Comparison of ENCODE assay signal across 14 cellular contexts in genomic region chr17:75814900-75815373, GRCh38. TPM values are rescaled to one million over a fixed set of nuclear protein-coding genes. Genes with fewer than 3 reads are reported as not detected.
DNase-seq lines count a peak whose midpoint lies in the region; TF ChIP-seq lines count a peak whose summit lies in the region.
"Had no signal": no experiment of that assay in that cellular context is flagged by ENCODE, and none has a peak within 500 bp of the region (broad histone marks: within the 10 kb centered on the region; RNA-seq: fewer than 3 reads in every experiment).

No MANE protein-coding gene starts in this region.

- H3K9me3 Mint-ChIP-seq in type B pancreatic cell = no peaks in the 10 kb centered on the region
- H3K9me3 Mint-ChIP-seq: activated B cell treated with CpG ODN at 0.5 μM for 24 hours; activated T-helper 2 cell treated with anti-CD3 and anti-CD28 coated beads, Interferon-gamma antibody, Interleukin-2, Interleukin-4, amounts not matched to agents 10 μg/mL and 5 μg/mL and 100 μg/mL, durations not matched to agents 14 hours and 24 hours and 36 hours; effector memory CD8-positive, alpha-beta T cell had no signal

- TF ChIP-seq CTCF in HFF-Myc (IDR thresholded peaks at IDR 0.05; ENCODE audit: low read depth, low read length, missing control alignments) (no peak), fibroblast of pulmonary artery (IDR thresholded peaks at IDR 0.05; ENCODE audit: low read length, missing control alignments) (no peak), type B pancreatic cell (conservative IDR thresholded peaks at IDR 0.05) (no peak), A673 (conservative IDR thresholded peaks at IDR 0.05; ENCODE audit: low read depth, low read length) (no peak)

- H3K27ac ChIP-seq in A673 (ENCODE audit: low read depth, low read length, poor library complexity, severe bottlenecking) = no peak overlapping the region
- H3K27ac ChIP-seq: left ventricle myocardium inferior, psoas muscle had no signal

- no TSS peak for BruUV-seq in A673 (replicated peaks; lab: Mats Ljungman, UMichigan)

- H3K36me3 Mint-ChIP-seq in type B pancreatic cell = peaks cover 5% of the 10 kb centered on the region

- H3K4me1 Mint-ChIP-seq in type B pancreatic cell (ENCODE audit: unreplicated experiment) = no peaks in the 10 kb centered on the region
- H3K4me1 Mint-ChIP-seq: activated B cell treated with CpG ODN at 0.5 μM for 24 hours had no signal

- H3K4me1 ChIP-seq in adipocyte (ENCODE audit: control insufficient read depth, insufficient read depth, low read length) (peaks cover 12% of the 10 kb centered on the region), A673 (ENCODE audit: insufficient read depth, low read length, poor library complexity, severe bottlenecking) (no peaks in the 10 kb centered on the region)

- H3K4me3 ChIP-seq in HFF-Myc (replicated peaks; ENCODE audit: low read depth, low read length) = no peak overlapping the region
- no peak overlapping the region for H3K4me3 ChIP-seq in adipocyte (ENCODE audit: low read length)
- H3K4me3 ChIP-seq in fibroblast of pulmonary artery (replicated peaks; ENCODE audit: low read depth, low read length) = no peak overlapping the region
- no peak overlapping the region for H3K4me3 ChIP-seq in A673 (ENCODE audit: low read depth, low read length, poor library complexity, severe bottlenecking)
- H3K4me3 ChIP-seq: left ventricle myocardium inferior, psoas muscle had no signal

- H3K9ac ChIP-seq in adipocyte (ENCODE audit: low read length) = peak overlapping the region; percentile 45

- H3K27me3 Mint-ChIP-seq in type B pancreatic cell = no peaks in the 10 kb centered on the region
- H3K27me3 Mint-ChIP-seq: activated B cell treated with CpG ODN at 0.5 μM for 24 hours; effector memory CD8-positive, alpha-beta T cell had no signal

- H3K27me3 ChIP-seq in adipocyte (replicated peaks; ENCODE audit: control insufficient read depth, insufficient read depth, low read length) (no peaks in the 10 kb centered on the region), A673 (replicated peaks; ENCODE audit: insufficient read depth, low read depth, low read length, poor library complexity) (no peaks in the 10 kb centered on the region)

- intact Hi-C loops in A673 (cut with micrococcal nuclease; ENCODE audit: unreplicated experiment) = no loop called here

- peak; percentile 24 for DNase-seq in HFF-Myc (ENCODE audit: extremely low read depth, low read depth)
- peak; percentile 71 for DNase-seq in adipocyte (ENCODE audit: low read depth)
- peak; percentile 64 for DNase-seq in fibroblast of pulmonary artery (ENCODE audit: low read depth)
- DNase-seq in type B pancreatic cell (ENCODE audit: extremely low spot score, unreplicated experiment) = no peak
- no peak for DNase-seq in activated gamma-delta T cell (lab: John Stamatoyannopoulos, UW)
- DNase-seq in A673 (ENCODE audit: low spot score) = no peak
- no peak for DNase-seq in AML-193 (lab: John Stamatoyannopoulos, UW)
- DNase-seq: activated B cell treated with CpG ODN at 0.5 μM for 24 hours; effector memory CD8-positive, alpha-beta T cell; GDM1; left ventricle myocardium inferior; NCI-H2029 treated with DMSO at 0.1 percent for 48 hours had no signal

- H3K4me3 Mint-ChIP-seq in type B pancreatic cell = no peak overlapping the region
- H3K4me3 Mint-ChIP-seq: activated B cell treated with CpG ODN at 0.5 μM for 24 hours; effector memory CD8-positive, alpha-beta T cell had no signal

- CTCF ChIA-PET in A673 (lab: Charles Lee) = interaction anchor here (0.6 kb wide), 1 partner anchor 10 kb away, joined by 6 read pairs; no protein-coding TSS in a partner anchor

- peaks cover 78% of the 10 kb centered on the region for H3K36me3 ChIP-seq in adipocyte (ENCODE audit: control insufficient read depth, insufficient read depth, low read length, severe bottlenecking)
- H3K36me3 ChIP-seq in A673 (ENCODE audit: insufficient read depth, low read length, poor library complexity, severe bottlenecking) = peaks cover 65% of the 10 kb centered on the region

- POLR2A ChIA-PET in A673 (lab: Charles Lee; ENCODE audit: low non-redundant PET) = no interaction called here

- peak overlapping the region; percentile 23 for H3K27ac Mint-ChIP-seq in type B pancreatic cell
- H3K27ac Mint-ChIP-seq: activated B cell treated with CpG ODN at 0.5 μM for 24 hours; activated T-helper 2 cell treated with anti-CD3 and anti-CD28 coated beads, Interferon-gamma antibody, Interleukin-2, Interleukin-4, amounts not matched to agents 10 μg/mL and 5 μg/mL and 100 μg/mL, durations not matched to agents 14 hours and 24 hours and 36 hours had no signal

- H3K9me3 ChIP-seq in adipocyte (ENCODE audit: control insufficient read depth, low read length) (no peaks in the 10 kb centered on the region), A673 (ENCODE audit: low read depth, low read length, poor library complexity, severe bottlenecking) (no peaks in the 10 kb centered on the region)
- H3K9me3 ChIP-seq: left ventricle myocardium inferior, psoas muscle had no signal

RNA-seq across cellular contexts. Expression of gene UNC13D, which starts 29.3 kb away (rescaled TPM):
- total RNA-seq in type B pancreatic cell (ENCODE audit: low replicate concordance) (7.1 and 7.4 TPM in 2 replicates), A673 (2021) (0.37 and 2.2 TPM in 2 replicates)

RNA-seq across cellular contexts. Expression of gene UNK, which starts 30.3 kb away (rescaled TPM):
- total RNA-seq in type B pancreatic cell (ENCODE audit: low replicate concordance) (41.9 and 49.7 TPM in 2 replicates), A673 (2021) (53.2 and 60.0 TPM in 2 replicates)

RNA-seq across cellular contexts. Expression of gene WBP2, which starts 40.2 kb away (rescaled TPM):
- total RNA-seq in type B pancreatic cell (ENCODE audit: low replicate concordance) (43.0 and 49.9 TPM in 2 replicates), A673 (2021) (70.3 and 87.5 TPM in 2 replicates)

RNA-seq across cellular contexts. Expression of gene GALK1, which starts 49.9 kb away (rescaled TPM):
- total RNA-seq in type B pancreatic cell (ENCODE audit: low replicate concordance) (33.0 and 59.8 TPM in 2 replicates), A673 (2021) (18.3 and 29.7 TPM in 2 replicates)

Comparison
In these comparisons a context has a peak if more than half of its experiments do, and no peak if none do; other contexts are left out.
1. DNase-seq: peak in HFF-Myc (single experiment), adipocyte (single experiment) and fibroblast of pulmonary artery (single experiment); none in type B pancreatic cell (single experiment), activated gamma-delta T cell (single experiment), A673 (single experiment) and AML-193 (0 of 2).